Comparison of ENCODE assay signal across 8 cellular contexts in genomic region chr11:5596611-5597201, GRCh38. TPM values are rescaled to one million over a fixed set of nuclear protein-coding genes. Genes with fewer than 3 reads are reported as not detected.
DNase-seq lines count a peak whose midpoint lies in the region; ATAC-seq lines count a peak whose summit lies in the region.

A gene with protein sequence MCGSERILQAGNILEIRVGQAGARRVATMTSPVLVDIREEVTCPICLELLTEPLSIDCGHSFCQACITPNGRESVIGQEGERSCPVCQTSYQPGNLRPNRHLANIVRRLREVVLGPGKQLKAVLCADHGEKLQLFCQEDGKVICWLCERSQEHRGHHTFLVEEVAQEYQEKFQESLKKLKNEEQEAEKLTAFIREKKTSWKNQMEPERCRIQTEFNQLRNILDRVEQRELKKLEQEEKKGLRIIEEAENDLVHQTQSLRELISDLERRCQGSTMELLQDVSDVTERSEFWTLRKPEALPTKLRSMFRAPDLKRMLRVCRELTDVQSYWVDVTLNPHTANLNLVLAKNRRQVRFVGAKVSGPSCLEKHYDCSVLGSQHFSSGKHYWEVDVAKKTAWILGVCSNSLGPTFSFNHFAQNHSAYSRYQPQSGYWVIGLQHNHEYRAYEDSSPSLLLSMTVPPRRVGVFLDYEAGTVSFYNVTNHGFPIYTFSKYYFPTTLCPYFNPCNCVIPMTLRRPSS (plus strand): TSS chr11:5596637. CDS start chr11:5596898, 261 bp downstream.

- H3K4me1 ChIP-seq in right cardiac atrium (ENCODE audit: control insufficient read depth, insufficient read depth, low read length) = no peaks in the 10 kb centered on the region
- peaks cover 2% of the 10 kb centered on the region for H3K4me1 ChIP-seq in rectal smooth muscle tissue (ENCODE audit: control insufficient read depth, insufficient read depth, low read length)

- no peaks in the 10 kb centered on the region for H3K27me3 ChIP-seq in right cardiac atrium (ENCODE audit: control insufficient read depth, insufficient read depth)
- H3K27me3 ChIP-seq in rectal smooth muscle tissue (ENCODE audit: control insufficient read depth, insufficient read depth, low read length) = no peaks in the 10 kb centered on the region

- H3K36me3 Mint-ChIP-seq in activated naive CD8-positive, alpha-beta T cell = no peaks in the 10 kb centered on the region

- H3K27ac ChIP-seq in right cardiac atrium (ENCODE audit: low read length) (no peak within 1 kb of the TSS), rectal smooth muscle tissue (ENCODE audit: low read depth, low read length) (peak within 1 kb of the TSS; percentile 79)

- peaks cover 5% of the 10 kb centered on the region for H3K27me3 Mint-ChIP-seq in activated naive CD8-positive, alpha-beta T cell

- peak within 1 kb of the TSS; percentile 86 for H3K4me3 Mint-ChIP-seq in activated naive CD8-positive, alpha-beta T cell

- H3K4me3 ChIP-seq in right cardiac atrium (ENCODE audit: low read length) (peak within 1 kb of the TSS; percentile 58), rectal smooth muscle tissue (ENCODE audit: low read length) (peak within 1 kb of the TSS; percentile 76)

- peaks cover 8% of the 10 kb centered on the region for H3K4me1 Mint-ChIP-seq in activated naive CD8-positive, alpha-beta T cell (ENCODE audit: low read depth)

- no peaks in the 10 kb centered on the region for H3K9me3 Mint-ChIP-seq in activated naive CD8-positive, alpha-beta T cell (ENCODE audit: low read depth)

- H3K36me3 ChIP-seq in rectal smooth muscle tissue (ENCODE audit: control insufficient read depth, insufficient read depth, low read length) = no peaks in the 10 kb centered on the region

- ATAC-seq in HG03342 (IDR thresholded peaks at IDR 0.05; ENCODE audit: unreplicated experiment) (peak; percentile 45), right cardiac atrium (peak; percentile 69 to 73)

- intact Hi-C loops in right cardiac atrium (cut with DNase I) = no loop called here

- no peak within 1 kb of the TSS for H3K27ac Mint-ChIP-seq in activated naive CD8-positive, alpha-beta T cell

- H3K9me3 ChIP-seq in right cardiac atrium (ENCODE audit: control insufficient read depth, low read length) = no peaks in the 10 kb centered on the region

- 6% methylated on average over 20 of the region's 20 CpGs for WGBS in right cardiac atrium

- DNase-seq in stimulated activated CD4-positive, alpha-beta T cell treated with anti-CD3 and anti-CD28 coated beads, Interleukin-15, amount 100 ng/mL, for 24 hours = peak; percentile 15
- DNase-seq in stimulated activated CD4-positive, alpha-beta T cell treated with anti-CD3 and anti-CD28 coated beads, Interleukin-4, amount 100 ng/mL, for 4 hours = no peak
- DNase-seq in right cardiac atrium (peak; percentile 41 to 82 (median 74)), amniotic stem cell (lab: John Stamatoyannopoulos, UW) (no peak), NCI-H446 (lab: John Stamatoyannopoulos, UW) (no peak)

- H3K9ac ChIP-seq in rectal smooth muscle tissue (ENCODE audit: low read length) = peak within 1 kb of the TSS; percentile 46

RNA-seq across cellular contexts. Expression of the gene that starts here (rescaled TPM):
- 1 to 10 TPM in 3 of 4 donors, under 1 TPM in 1; 0.81 to 2.4 (median 2.0) TPM for total RNA-seq in right cardiac atrium
- polyA plus RNA-seq in right cardiac atrium = 1.1 TPM

Comparison
In these comparisons a context has a peak if more than half of its experiments do, and no peak if none do; other contexts are left out.
1. DNase-seq: peak in stimulated activated CD4-positive, alpha-beta T cell treated with anti-CD3 and anti-CD28 coated beads, Interleukin-15, amount 100 ng/mL, for 24 hours (single experiment) and right cardiac atrium (3 of 3); none in stimulated activated CD4-positive, alpha-beta T cell treated with anti-CD3 and anti-CD28 coated beads, Interleukin-4, amount 100 ng/mL, for 4 hours (0 of 2), amniotic stem cell (single experiment) and NCI-H446 (0 of 2).